In genomic region chr2:172082105-172082943, GRCh38 we compare ENCODE assay signal across 17 cellular contexts. TPM values are rescaled to one million over a fixed set of nuclear protein-coding genes. Genes with fewer than 3 reads are reported as not detected.
A peak's percentile ranks its signal among the peaks of the same experiment; 100 is the strongest.
DNase-seq lines count a peak whose midpoint lies in the region; ATAC-seq and TF ChIP-seq lines count a peak whose summit lies in the region.
"Had no signal": no experiment of that assay in that cellular context is flagged by ENCODE, and none has a peak within 500 bp of the region (broad histone marks: within the 10 kb centered on the region; RNA-seq: fewer than 3 reads in every experiment).

No MANE protein-coding gene starts in this region.

- no peaks in the 10 kb centered on the region for H3F3A ChIP-seq in SK-N-SH (replicated peaks; ENCODE audit: insufficient read depth)

- peaks cover 0 to 18% of the 10 kb centered on the region in 2 experiments; a peak in 1 of 4 replicates for H3K4me1 ChIP-seq in SK-N-SH (ENCODE audit: control insufficient read depth in 1 of 2, insufficient read depth in 2 of 2, low read depth in 1 of 2, low read length in 1 of 2)
- peaks cover 35% of the 10 kb centered on the region for H3K4me1 ChIP-seq in osteoblast (ENCODE audit: insufficient read depth, low read length)

- H4K20me1 ChIP-seq in SK-N-SH (ENCODE audit: insufficient read depth): no peaks in the 10 kb centered on the region
- no peaks in the 10 kb centered on the region for H4K20me1 ChIP-seq in osteoblast (ENCODE audit: insufficient read depth, low read length)

- H3K27me3 ChIP-seq in SK-N-SH (ENCODE audit: insufficient read depth): peaks cover 49% of the 10 kb centered on the region
- H3K27me3 ChIP-seq in osteoblast (ENCODE audit: insufficient read depth, low read length): peaks cover 16% of the 10 kb centered on the region

- 72% methylated on average over 11 of the region's 14 CpGs for WGBS in SK-N-SH (ENCODE audit: low lambda C conversion rate)

- H3K4me2 ChIP-seq in SK-N-SH (no peak overlapping the region), osteoblast (ENCODE audit: insufficient read depth, low read length) (peak overlapping the region; percentile 93)

- no peak overlapping the region for H3K4me3 ChIP-seq in SK-N-SH (ENCODE audit: low read depth in 2 of 2, low read length in 1 of 2)
- H3K4me3 ChIP-seq in osteoblast (ENCODE audit: insufficient read depth, low read length): peak overlapping the region; percentile 78
- H3K4me3 ChIP-seq: transverse colon had no signal

- TF ChIP-seq EP300 in SK-N-SH (IDR thresholded peaks at IDR 0.05; ENCODE audit: borderline replicate concordance in 1 of 2, low read depth in 1 of 2, low read length in 1 of 2): no peak

- TF ChIP-seq CTCF in SK-N-SH (IDR thresholded peaks at IDR 0.05) (no peak), osteoblast (IDR thresholded peaks at IDR 0.05; ENCODE audit: extremely low read depth, low read depth, low read length) (no peak)

- H3K27ac ChIP-seq in SK-N-SH (ENCODE audit: low read depth in 2 of 2, low read length in 1 of 2) (no peak overlapping the region), osteoblast (ENCODE audit: low read depth, low read length) (peak overlapping the region; percentile 23)
- H3K27ac ChIP-seq: transverse colon had no signal

- DNase-seq in SK-N-SH: peak; percentile 36
- DNase-seq in M059J (ENCODE audit: low read depth): peak; percentile 91
- peak; percentile 49 for DNase-seq in fibroblast of gingiva (ENCODE audit: low read depth)
- peak; percentile 81 for DNase-seq in osteoblast (ENCODE audit: insufficient read length, low spot score, missing footprints)
- DNase-seq in NCI-H1436 (lab: John Stamatoyannopoulos, UW): no peak
- no peak for DNase-seq in amniotic stem cell (lab: John Stamatoyannopoulos, UW)
- DNase-seq: activated CD4-positive, alpha-beta T cell treated with anti-CD3 and anti-CD28 coated beads for 48 hours; activated naive CD4-positive, alpha-beta T cell treated with Interleukin-2 at 50 U/mL for 16 hours; IMR-90; islet precursor cell; NCI-H2029; small intestine; transverse colon had no signal

- ATAC-seq in SK-N-SH treated with all-trans-retinoic acid at 6 μM for 48 hours (no peak), HG02623 (IDR thresholded peaks at IDR 0.05; ENCODE audit: unreplicated experiment) (no peak)
- ATAC-seq: HCT116 had no signal

- no peaks in the 10 kb centered on the region for H3K36me3 ChIP-seq in SK-N-SH (replicated peaks in 1 of 2; ENCODE audit: control insufficient read depth in 1 of 2, insufficient read depth in 2 of 2, low read length in 1 of 2)
- no peaks in the 10 kb centered on the region for H3K36me3 ChIP-seq in osteoblast (ENCODE audit: insufficient read depth, low read length)
- H3K36me3 ChIP-seq: transverse colon had no signal

- no peak for TF ChIP-seq RAD21 in SK-N-SH (IDR thresholded peaks at IDR 0.05; ENCODE audit: low read length)

- H3K9ac ChIP-seq in SK-N-SH: no peak overlapping the region

- no peaks in the 10 kb centered on the region for H3K9me2 ChIP-seq in SK-N-SH

- H2AFZ ChIP-seq in SK-N-SH (ENCODE audit: low read depth) (no peak overlapping the region), osteoblast (ENCODE audit: low read length) (peak overlapping the region; percentile 91)

- CTCF ChIA-PET in SK-N-SH (lab: Yijun Ruan, JAX): interaction anchor here (0.6 to 2.3 kb wide), 7 partner anchors 9 to 509 kb away, joined by 3 to 9 read pairs (median 3); partner anchors contain the start of gene DLX2

- H3K79me2 ChIP-seq in SK-N-SH (ENCODE audit: insufficient read depth): no peaks in the 10 kb centered on the region
- peaks cover 13% of the 10 kb centered on the region for H3K79me2 ChIP-seq in osteoblast (ENCODE audit: insufficient read depth, low read length)

- POLR2A ChIA-PET in SK-N-SH (lab: Yijun Ruan, JAX): no interaction called here

- H3K9me3 ChIP-seq in SK-N-SH (no peaks in the 10 kb centered on the region), osteoblast (ENCODE audit: low read depth, low read length) (no peaks in the 10 kb centered on the region)
- H3K9me3 ChIP-seq: transverse colon had no signal

TF ChIP-seq in SK-N-SH, 30 proteins besides CTCF, POLR2A, EP300 and RAD21 (continues in another document):
- TF ChIP-seq MAX (IDR thresholded peaks at IDR 0.05; ENCODE audit: low read depth): no peak
- no peak for TF ChIP-seq RXRA (IDR thresholded peaks at IDR 0.05; ENCODE audit: borderline replicate concordance, low read depth)
- no peak for TF ChIP-seq GATA2 (CRISPR knock-in tag; IDR thresholded peaks at IDR 0.05)
- TF ChIP-seq ZBTB33 (IDR thresholded peaks at IDR 0.05; ENCODE audit: borderline replicate concordance, low read depth): no peak
- TF ChIP-seq JUND (IDR thresholded peaks at IDR 0.05): no peak
- no peak for TF ChIP-seq POLR2AphosphoS5 (IDR thresholded peaks at IDR 0.05; ENCODE audit: low read depth, low read length)
- TF ChIP-seq RFX5 (IDR thresholded peaks at IDR 0.05; ENCODE audit: low read length): no peak
- TF ChIP-seq NFIC (IDR thresholded peaks at IDR 0.05; ENCODE audit: borderline replicate concordance): no peak
- no peak for TF ChIP-seq MEF2A (IDR thresholded peaks at IDR 0.05; ENCODE audit: borderline replicate concordance, low read depth)
- TF ChIP-seq GABPA (IDR thresholded peaks at IDR 0.05; ENCODE audit: low read depth): no peak
- no peak for TF ChIP-seq TCF12 (IDR thresholded peaks at IDR 0.05)
- no peak for TF ChIP-seq RCOR1 (IDR thresholded peaks at IDR 0.05; ENCODE audit: low read length)
- TF ChIP-seq TEAD4 (IDR thresholded peaks at IDR 0.05; ENCODE audit: borderline replicate concordance, insufficient read depth): no peak

TF ChIP-seq in SK-N-SH treated with all-trans-retinoic acid at 6 μM for 48 hours, 23 proteins besides CTCF, POLR2A, EP300 and RAD21 (continues in another document):
- TF ChIP-seq TSHZ2 (CRISPR knock-in tag; IDR thresholded peaks at IDR 0.05) (no peak), ZC3H10 (CRISPR knock-in tag; IDR thresholded peaks at IDR 0.05) (no peak), ZNF70 (CRISPR knock-in tag; IDR thresholded peaks at IDR 0.05) (no peak), OSR1 (CRISPR knock-in tag; IDR thresholded peaks at IDR 0.05) (no peak), ARNTL (CRISPR knock-in tag; IDR thresholded peaks at IDR 0.05; ENCODE audit: borderline replicate concordance, low read depth) (no peak), SNAI2 (CRISPR knock-in tag; IDR thresholded peaks at IDR 0.05) (no peak), POU6F1 (CRISPR knock-in tag; IDR thresholded peaks at IDR 0.05; ENCODE audit: borderline replicate concordance, low read depth) (no peak), BACH2 (CRISPR knock-in tag; IDR thresholded peaks at IDR 0.05; ENCODE audit: borderline replicate concordance) (no peak), RARB (CRISPR knock-in tag; IDR thresholded peaks at IDR 0.05) (no peak)

RNA-seq across cellular contexts. Expression of gene DLX1, which starts 3.0 kb away (rescaled TPM):
- 0.07 and 0.13 TPM in 2 replicates for polyA plus RNA-seq in SK-N-SH (2012; rRNA removed)
- polyA plus RNA-seq in SK-N-SH (2012; cell fraction: cytosol; rRNA removed): 0.09 and 0.12 TPM in 2 replicates
- 0.22 and 0.37 TPM in 2 replicates for polyA plus RNA-seq in SK-N-SH (2012; cell fraction: nucleus; rRNA removed)
- total RNA-seq in M059J (2014; rRNA removed; shearing (Covaris generic)): 5.6 and 6.8 TPM in 2 replicates
- total RNA-seq in osteoblast: 1.8 and 2.4 TPM in 2 replicates
- total RNA-seq: fibroblast of lung, transverse colon had no signal

RNA-seq across cellular contexts. Expression of gene DLX2, which starts 20.4 kb away (rescaled TPM):
- 0.02 TPM in 2 replicates for polyA plus RNA-seq in SK-N-SH (2012; rRNA removed)
- 0.03 TPM in 2 replicates for polyA plus RNA-seq in SK-N-SH (2012; cell fraction: cytosol; rRNA removed)
- polyA plus RNA-seq in SK-N-SH (2012; cell fraction: nucleus; rRNA removed): 0.13 and 0.15 TPM in 2 replicates
- total RNA-seq in M059J (2014; rRNA removed; shearing (Covaris generic)): 1.9 and 4.2 TPM in 2 replicates
- 0.36 and 0.59 TPM in 2 replicates for total RNA-seq in osteoblast
- total RNA-seq: fibroblast of lung, IMR-90 had no signal
- polyA plus RNA-seq: fibroblast of lung had no signal

Comparison
In these comparisons a context has a peak if more than half of its experiments do, and no peak if none do; other contexts are left out.
1. DNase-seq: peak in SK-N-SH (single experiment), M059J (single experiment), fibroblast of gingiva (single experiment) and osteoblast (single experiment); none in NCI-H1436 (single experiment) and amniotic stem cell (single experiment).